In the genomic region with DNA sequence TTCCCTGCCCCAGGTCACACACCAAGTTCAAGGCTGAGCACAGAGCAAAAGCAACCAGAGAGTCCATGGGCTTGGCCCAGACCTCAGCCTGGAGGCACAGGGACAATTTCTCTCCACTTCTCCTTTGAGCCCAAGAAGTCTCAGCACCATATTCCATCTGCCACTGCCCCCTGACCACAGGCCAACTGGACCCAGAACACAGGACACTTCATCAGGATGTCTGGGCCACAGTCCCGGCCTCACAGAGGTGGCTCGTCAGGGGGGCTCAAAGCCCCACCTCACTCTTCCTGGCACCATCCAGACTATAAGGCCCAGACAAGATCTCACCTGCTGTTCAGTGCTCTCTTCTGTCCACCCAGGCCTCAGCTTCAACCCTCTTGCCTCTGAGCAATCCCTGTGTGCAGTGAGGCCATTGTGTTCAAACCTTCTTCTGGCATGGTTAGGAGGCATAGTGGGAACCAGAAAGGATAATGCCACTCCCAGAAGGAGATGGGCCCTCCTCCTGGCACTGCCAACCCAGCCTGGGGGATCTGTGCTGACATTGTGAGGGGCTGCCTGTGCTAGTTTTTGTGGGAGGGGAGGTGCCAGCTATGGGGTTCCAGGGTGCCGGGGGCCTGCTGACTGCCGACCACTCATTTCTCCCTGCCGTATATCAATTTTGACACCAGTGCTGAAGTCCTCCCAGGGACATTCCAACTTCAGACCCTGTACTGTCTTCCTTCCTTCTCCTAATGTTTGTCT, we compare ENCODE assay signal across 1 cellular context.
TF ChIP-seq lines count a peak whose summit lies in the region.

No MANE protein-coding gene starts in this region.

TF ChIP-seq in GM23338, 12 proteins besides CTCF, POLR2A, EP300 and RAD21 (continued from another document):
- TF ChIP-seq, protein P1, sequence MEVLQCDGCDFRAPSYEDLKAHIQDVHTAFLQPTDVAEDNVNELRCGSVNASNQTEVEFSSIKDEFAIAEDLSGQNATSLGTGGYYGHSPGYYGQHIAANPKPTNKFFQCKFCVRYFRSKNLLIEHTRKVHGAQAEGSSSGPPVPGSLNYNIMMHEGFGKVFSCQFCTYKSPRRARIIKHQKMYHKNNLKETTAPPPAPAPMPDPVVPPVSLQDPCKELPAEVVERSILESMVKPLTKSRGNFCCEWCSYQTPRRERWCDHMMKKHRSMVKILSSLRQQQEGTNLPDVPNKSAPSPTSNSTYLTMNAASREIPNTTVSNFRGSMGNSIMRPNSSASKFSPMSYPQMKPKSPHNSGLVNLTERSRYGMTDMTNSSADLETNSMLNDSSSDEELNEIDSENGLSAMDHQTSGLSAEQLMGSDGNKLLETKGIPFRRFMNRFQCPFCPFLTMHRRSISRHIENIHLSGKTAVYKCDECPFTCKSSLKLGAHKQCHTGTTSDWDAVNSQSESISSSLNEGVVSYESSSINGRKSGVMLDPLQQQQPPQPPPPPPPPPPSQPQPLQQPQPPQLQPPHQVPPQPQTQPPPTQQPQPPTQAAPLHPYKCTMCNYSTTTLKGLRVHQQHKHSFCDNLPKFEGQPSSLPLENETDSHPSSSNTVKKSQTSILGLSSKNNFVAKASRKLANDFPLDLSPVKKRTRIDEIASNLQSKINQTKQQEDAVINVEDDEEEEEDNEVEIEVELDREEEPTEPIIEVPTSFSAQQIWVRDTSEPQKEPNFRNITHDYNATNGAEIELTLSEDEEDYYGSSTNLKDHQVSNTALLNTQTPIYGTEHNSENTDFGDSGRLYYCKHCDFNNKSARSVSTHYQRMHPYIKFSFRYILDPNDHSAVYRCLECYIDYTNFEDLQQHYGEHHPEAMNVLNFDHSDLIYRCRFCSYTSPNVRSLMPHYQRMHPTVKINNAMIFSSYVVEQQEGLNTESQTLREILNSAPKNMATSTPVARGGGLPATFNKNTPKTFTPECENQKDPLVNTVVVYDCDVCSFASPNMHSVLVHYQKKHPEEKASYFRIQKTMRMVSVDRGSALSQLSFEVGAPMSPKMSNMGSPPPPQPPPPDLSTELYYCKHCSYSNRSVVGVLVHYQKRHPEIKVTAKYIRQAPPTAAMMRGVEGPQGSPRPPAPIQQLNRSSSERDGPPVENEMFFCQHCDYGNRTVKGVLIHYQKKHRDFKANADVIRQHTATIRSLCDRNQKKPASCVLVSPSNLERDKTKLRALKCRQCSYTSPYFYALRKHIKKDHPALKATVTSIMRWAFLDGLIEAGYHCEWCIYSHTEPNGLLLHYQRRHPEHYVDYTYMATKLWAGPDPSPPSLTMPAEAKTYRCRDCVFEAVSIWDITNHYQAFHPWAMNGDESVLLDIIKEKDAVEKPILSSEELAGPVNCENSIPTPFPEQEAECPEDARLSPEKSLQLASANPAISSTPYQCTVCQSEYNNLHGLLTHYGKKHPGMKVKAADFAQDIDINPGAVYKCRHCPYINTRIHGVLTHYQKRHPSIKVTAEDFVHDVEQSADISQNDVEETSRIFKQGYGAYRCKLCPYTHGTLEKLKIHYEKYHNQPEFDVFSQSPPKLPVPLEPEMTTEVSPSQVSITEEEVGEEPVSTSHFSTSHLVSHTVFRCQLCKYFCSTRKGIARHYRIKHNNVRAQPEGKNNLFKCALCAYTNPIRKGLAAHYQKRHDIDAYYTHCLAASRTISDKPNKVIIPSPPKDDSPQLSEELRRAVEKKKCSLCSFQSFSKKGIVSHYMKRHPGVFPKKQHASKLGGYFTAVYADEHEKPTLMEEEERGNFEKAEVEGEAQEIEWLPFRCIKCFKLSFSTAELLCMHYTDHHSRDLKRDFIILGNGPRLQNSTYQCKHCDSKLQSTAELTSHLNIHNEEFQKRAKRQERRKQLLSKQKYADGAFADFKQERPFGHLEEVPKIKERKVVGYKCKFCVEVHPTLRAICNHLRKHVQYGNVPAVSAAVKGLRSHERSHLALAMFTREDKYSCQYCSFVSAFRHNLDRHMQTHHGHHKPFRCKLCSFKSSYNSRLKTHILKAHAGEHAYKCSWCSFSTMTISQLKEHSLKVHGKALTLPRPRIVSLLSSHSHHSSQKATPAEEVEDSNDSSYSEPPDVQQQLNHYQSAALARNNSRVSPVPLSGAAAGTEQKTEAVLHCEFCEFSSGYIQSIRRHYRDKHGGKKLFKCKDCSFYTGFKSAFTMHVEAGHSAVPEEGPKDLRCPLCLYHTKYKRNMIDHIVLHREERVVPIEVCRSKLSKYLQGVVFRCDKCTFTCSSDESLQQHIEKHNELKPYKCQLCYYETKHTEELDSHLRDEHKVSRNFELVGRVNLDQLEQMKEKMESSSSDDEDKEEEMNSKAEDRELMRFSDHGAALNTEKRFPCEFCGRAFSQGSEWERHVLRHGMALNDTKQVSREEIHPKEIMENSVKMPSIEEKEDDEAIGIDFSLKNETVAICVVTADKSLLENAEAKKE (CRISPR knock-in tag; IDR thresholded peaks at IDR 0.05): no peak
- TF ChIP-seq POLR2AphosphoS5 (IDR thresholded peaks at IDR 0.05; ENCODE audit: low read depth) (no peak), JUNB (IDR thresholded peaks at IDR 0.05; ENCODE audit: unreplicated experiment) (no peak), EZH2 (IDR thresholded peaks at IDR 0.05; ENCODE audit: low read depth, unreplicated experiment) (no peak), CREB1 (CRISPR knock-in tag; IDR thresholded peaks at IDR 0.05; ENCODE audit: low read depth) (no peak)
- TF ChIP-seq, protein P2, sequence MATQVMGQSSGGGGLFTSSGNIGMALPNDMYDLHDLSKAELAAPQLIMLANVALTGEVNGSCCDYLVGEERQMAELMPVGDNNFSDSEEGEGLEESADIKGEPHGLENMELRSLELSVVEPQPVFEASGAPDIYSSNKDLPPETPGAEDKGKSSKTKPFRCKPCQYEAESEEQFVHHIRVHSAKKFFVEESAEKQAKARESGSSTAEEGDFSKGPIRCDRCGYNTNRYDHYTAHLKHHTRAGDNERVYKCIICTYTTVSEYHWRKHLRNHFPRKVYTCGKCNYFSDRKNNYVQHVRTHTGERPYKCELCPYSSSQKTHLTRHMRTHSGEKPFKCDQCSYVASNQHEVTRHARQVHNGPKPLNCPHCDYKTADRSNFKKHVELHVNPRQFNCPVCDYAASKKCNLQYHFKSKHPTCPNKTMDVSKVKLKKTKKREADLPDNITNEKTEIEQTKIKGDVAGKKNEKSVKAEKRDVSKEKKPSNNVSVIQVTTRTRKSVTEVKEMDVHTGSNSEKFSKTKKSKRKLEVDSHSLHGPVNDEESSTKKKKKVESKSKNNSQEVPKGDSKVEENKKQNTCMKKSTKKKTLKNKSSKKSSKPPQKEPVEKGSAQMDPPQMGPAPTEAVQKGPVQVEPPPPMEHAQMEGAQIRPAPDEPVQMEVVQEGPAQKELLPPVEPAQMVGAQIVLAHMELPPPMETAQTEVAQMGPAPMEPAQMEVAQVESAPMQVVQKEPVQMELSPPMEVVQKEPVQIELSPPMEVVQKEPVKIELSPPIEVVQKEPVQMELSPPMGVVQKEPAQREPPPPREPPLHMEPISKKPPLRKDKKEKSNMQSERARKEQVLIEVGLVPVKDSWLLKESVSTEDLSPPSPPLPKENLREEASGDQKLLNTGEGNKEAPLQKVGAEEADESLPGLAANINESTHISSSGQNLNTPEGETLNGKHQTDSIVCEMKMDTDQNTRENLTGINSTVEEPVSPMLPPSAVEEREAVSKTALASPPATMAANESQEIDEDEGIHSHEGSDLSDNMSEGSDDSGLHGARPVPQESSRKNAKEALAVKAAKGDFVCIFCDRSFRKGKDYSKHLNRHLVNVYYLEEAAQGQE (IDR thresholded peaks at IDR 0.05; ENCODE audit: unreplicated experiment): no peak
